ENCODE assay signal across 19 cellular contexts in the genomic region with DNA sequence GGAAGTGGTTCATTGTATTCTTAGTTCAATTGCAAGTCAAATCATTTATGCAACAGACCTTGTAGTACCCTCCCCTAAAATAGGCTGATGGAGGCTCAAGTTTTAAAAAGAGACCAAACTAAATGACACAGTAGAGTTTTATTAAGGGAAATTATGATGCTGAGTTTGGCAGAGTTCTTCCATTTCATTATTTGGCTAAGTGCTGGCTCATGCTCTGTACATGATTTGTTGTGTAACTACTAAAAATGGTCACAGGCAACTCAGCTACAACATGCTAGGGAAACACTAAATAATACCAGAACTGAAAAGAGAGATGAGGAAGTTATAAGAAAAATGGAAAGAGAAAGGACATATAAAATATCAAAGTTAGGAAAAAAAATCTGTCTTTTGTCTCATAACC.
"Had no signal": no experiment of that assay in that cellular context is flagged by ENCODE, and none has a peak within 500 bp of the region (broad histone marks: within the 10 kb centered on the region; RNA-seq: fewer than 3 reads in every experiment).

No MANE protein-coding gene starts in this region.

- H3K4me3 ChIP-seq: left lung, lung, suprapubic skin, thyroid gland, uterus had no signal

- H3K9me3 ChIP-seq: left lung, neutrophil, suprapubic skin, thyroid gland, uterus had no signal

- H3K36me3 ChIP-seq: left lung, neutrophil, suprapubic skin, thyroid gland, uterus had no signal

- H3K4me1 ChIP-seq: left lung, suprapubic skin, thyroid gland, uterus had no signal

- ATAC-seq: left lung; naive thymus-derived CD4-positive, alpha-beta T cell; stimulated activated effector memory CD8-positive, alpha-beta T cell treated with anti-CD3 and anti-CD28 coated beads, Interleukin-12 subunit alpha, Interleukin-12 subunit beta, amount 100 ng/mL, for 72 hours; stimulated activated naive CD8-positive, alpha-beta T cell treated with anti-CD3 and anti-CD28 coated beads, Interleukin-15, Interleukin-2, amounts not matched to agents 100 U/mL and 50 U/mL, for 24 hours had no signal

- H3K27me3 ChIP-seq: left lung, neutrophil, suprapubic skin, thyroid gland had no signal

- H3K27ac ChIP-seq: left lung, neutrophil, suprapubic skin, thyroid gland, uterus had no signal

- FAIRE-seq: endothelial cell of umbilical vein had no signal

- DNase-seq: dermis blood vessel endothelial cell; erythroblast; foreskin melanocyte; islet precursor cell; left lung; mesenchymal stem cell; naive thymus-derived CD4-positive, alpha-beta T cell; posterior cingulate gyrus; right cardiac atrium; stimulated activated CD4-positive, alpha-beta T cell treated with anti-CD3 and anti-CD28 coated beads, Interleukin-4, amount 100 ng/mL, for 1 hour; stimulated activated CD8-positive, alpha-beta memory T cell treated with anti-CD3 and anti-CD28 coated beads, Interleukin-4, amount 100 ng/mL, for 48 hours; stimulated activated naive CD8-positive, alpha-beta T cell treated with anti-CD3 and anti-CD28 coated beads, Interleukin-15, Interleukin-2, amounts not matched to agents 100 U/mL and 50 U/mL, for 24 hours; thyroid gland; uterus had no signal
